ENCODE assay signal across 1 cellular context in genomic region chr19:30288957-30289735, GRCh38.
TF ChIP-seq lines count a peak whose summit lies in the region.

No MANE protein-coding gene starts in this region.

TF ChIP-seq in HEK293, 187 proteins besides CTCF, POLR2A, EP300 and RAD21 (continued from another document):
- TF ChIP-seq ZBTB11 (tag by site-specific recombination; conservative IDR thresholded peaks at IDR 0.05; ENCODE audit: low read depth) (no peak), ZNF768 (tag by site-specific recombination; IDR thresholded peaks at IDR 0.05) (no peak)
